Comparison of ENCODE assay signal across 8 cellular contexts in genomic region chr16:68445458-68445857, GRCh38. TPM values are rescaled to one million over a fixed set of nuclear protein-coding genes. Genes with fewer than 3 reads are reported as not detected.
DNase-seq lines count a peak whose midpoint lies in the region; ATAC-seq and TF ChIP-seq lines count a peak whose summit lies in the region.

No MANE protein-coding gene starts in this region.

- ATAC-seq in GM23338 (peak; percentile 28), HG03280 (IDR thresholded peaks at IDR 0.05; ENCODE audit: unreplicated experiment) (no peak)
- ATAC-seq in activated CD8-positive, alpha-beta T cell treated with anti-CD3 and anti-CD28 coated beads, Interleukin-2, amount 10 ng/mL, durations not matched to agents 7 days and 5 days: no peak
- ATAC-seq in natural killer cell treated with Interleukin-12 subunit alpha and Interleukin-12 subunit beta and Interleukin-15 and Interleukin-18, amount 100 ng/mL, for 72 hours: no peak

- TF ChIP-seq CTCF in Caco-2 (IDR thresholded peaks at IDR 0.05; ENCODE audit: insufficient read depth in 1 of 2, low read depth in 1 of 2, low read length in 1 of 2, severe bottlenecking in 1 of 2, unreplicated experiment in 1 of 2) (peak; percentile 38 to 61), GM23338 (conservative IDR thresholded peaks at IDR 0.05; ENCODE audit: low read depth in 2 of 2) (peak; percentile 90 to 96), kidney epithelial cell (IDR thresholded peaks at IDR 0.05; ENCODE audit: insufficient read depth, low read length, poor library complexity, severe bottlenecking) (peak; percentile 39)

- no peaks in the 10 kb centered on the region for H3K79me2 ChIP-seq in GM23338 (replicated peaks; ENCODE audit: insufficient read depth)

- H3K4me2 ChIP-seq in GM23338: no peak overlapping the region

- intact Hi-C loops in Caco-2 (cut with micrococcal nuclease; ENCODE audit: unreplicated experiment): loop anchor here (2.0 to 5.0 kb wide), 3 partner anchors 62 to 347 kb away; no protein-coding TSS in a partner anchor

- no TSS peak for BruUV-seq in Caco-2 (replicated peaks; lab: Mats Ljungman, UMichigan)

- no peak overlapping the region for H2AFZ ChIP-seq in GM23338

- no peaks in the 10 kb centered on the region for H3K9me2 ChIP-seq in GM23338 (ENCODE audit: insufficient read depth)

- H3F3A ChIP-seq in GM23338 (replicated peaks; ENCODE audit: low read depth): no peaks in the 10 kb centered on the region

- no peaks in the 10 kb centered on the region for H3K36me3 Mint-ChIP-seq in Caco-2 (ENCODE audit: insufficient read depth, unreplicated experiment)
- H3K36me3 Mint-ChIP-seq in GM23338 (ENCODE audit: low read depth): no peaks in the 10 kb centered on the region; the same call in 2 of the 3 replicates
- no peaks in the 10 kb centered on the region for H3K36me3 Mint-ChIP-seq in activated CD8-positive, alpha-beta T cell treated with anti-CD3 and anti-CD28 coated beads, Interleukin-2, amount 10 ng/mL, durations not matched to agents 7 days and 5 days (ENCODE audit: low read depth)
- H3K36me3 Mint-ChIP-seq in immature natural killer cell: no peaks in the 10 kb centered on the region
- H3K36me3 Mint-ChIP-seq in natural killer cell treated with Interleukin-12 subunit alpha and Interleukin-12 subunit beta and Interleukin-15 and Interleukin-18, amount 100 ng/mL, for 72 hours: no peaks in the 10 kb centered on the region

- H4K20me1 ChIP-seq in GM23338 (replicated peaks; ENCODE audit: insufficient read depth): peaks cover 9% of the 10 kb centered on the region

- H3K4me3 ChIP-seq in Caco-2 (ENCODE audit: low read depth, low read length) (no peak overlapping the region), GM23338 (no peak overlapping the region), kidney epithelial cell (ENCODE audit: low read depth, low read length) (no peak overlapping the region)

- H3K27me3 Mint-ChIP-seq in Caco-2 (ENCODE audit: insufficient read depth, unreplicated experiment): peaks cover 17% of the 10 kb centered on the region
- peaks cover 36% of the 10 kb centered on the region for H3K27me3 Mint-ChIP-seq in GM23338 (ENCODE audit: insufficient read depth, low read depth, poor library complexity)
- H3K27me3 Mint-ChIP-seq in activated CD8-positive, alpha-beta T cell treated with anti-CD3 and anti-CD28 coated beads, Interleukin-2, amount 10 ng/mL, durations not matched to agents 7 days and 5 days (ENCODE audit: low read depth): peaks cover 36% of the 10 kb centered on the region
- H3K27me3 Mint-ChIP-seq in immature natural killer cell (ENCODE audit: low read depth in 3 of 3): peaks cover 12 to 26% (median 17%) of the 10 kb centered on the region in 3 donors
- peaks cover 16 to 23% of the 10 kb centered on the region in 2 donors for H3K27me3 Mint-ChIP-seq in natural killer cell treated with Interleukin-12 subunit alpha and Interleukin-12 subunit beta and Interleukin-15 and Interleukin-18, amount 100 ng/mL, for 72 hours

- POLR2A ChIA-PET in Caco-2 (lab: Charles Lee): no interaction called here
- POLR2A ChIA-PET in activated CD8-positive, alpha-beta T cell treated with anti-CD3 and anti-CD28 coated beads, Interleukin-2, amount 10 ng/mL, durations not matched to agents 7 days and 5 days (lab: Charles Lee): interaction anchor here (0.7 kb wide), 1 partner anchor 22 kb away, joined by 3 read pairs; no protein-coding TSS in a partner anchor

- H3K4me1 Mint-ChIP-seq in Caco-2 (ENCODE audit: low read depth, unreplicated experiment): peaks cover 20% of the 10 kb centered on the region
- H3K4me1 Mint-ChIP-seq in GM23338: peaks cover 8% of the 10 kb centered on the region; the same call in 2 of the 3 replicates
- H3K4me1 Mint-ChIP-seq in activated CD8-positive, alpha-beta T cell treated with anti-CD3 and anti-CD28 coated beads, Interleukin-2, amount 10 ng/mL, durations not matched to agents 7 days and 5 days (ENCODE audit: low read depth): peaks cover 18% of the 10 kb centered on the region
- H3K4me1 Mint-ChIP-seq in immature natural killer cell: peaks cover 13 to 19% of the 10 kb centered on the region in 2 donors
- peaks cover 10% of the 10 kb centered on the region in 2 donors for H3K4me1 Mint-ChIP-seq in natural killer cell treated with Interleukin-12 subunit alpha and Interleukin-12 subunit beta and Interleukin-15 and Interleukin-18, amount 100 ng/mL, for 72 hours (ENCODE audit: low read depth in 2 of 2)

- H3K9me3 Mint-ChIP-seq in Caco-2 (ENCODE audit: unreplicated experiment) (no peaks in the 10 kb centered on the region), GM23338 (no peaks in the 10 kb centered on the region; the same call in 2 of the 3 replicates), immature natural killer cell (no peaks in the 10 kb centered on the region)
- H3K9me3 Mint-ChIP-seq in activated CD8-positive, alpha-beta T cell treated with anti-CD3 and anti-CD28 coated beads, Interleukin-2, amount 10 ng/mL, durations not matched to agents 7 days and 5 days (ENCODE audit: insufficient read depth): no peaks in the 10 kb centered on the region
- no peaks in the 10 kb centered on the region for H3K9me3 Mint-ChIP-seq in natural killer cell treated with Interleukin-12 subunit alpha and Interleukin-12 subunit beta and Interleukin-15 and Interleukin-18, amount 100 ng/mL, for 72 hours

- no peaks in the 10 kb centered on the region for H3K36me3 ChIP-seq in Caco-2 (ENCODE audit: control insufficient read depth, insufficient read depth, low read length)
- H3K36me3 ChIP-seq in GM23338 (ENCODE audit: insufficient read depth): no peaks in the 10 kb centered on the region
- no peaks in the 10 kb centered on the region for H3K36me3 ChIP-seq in kidney epithelial cell (ENCODE audit: control insufficient read depth, insufficient read depth, low read length)

- H3K9me3 ChIP-seq in Caco-2: no peaks in the 10 kb centered on the region

- CTCF ChIA-PET in Caco-2 (lab: Charles Lee): no interaction called here
- CTCF ChIA-PET in activated CD8-positive, alpha-beta T cell treated with anti-CD3 and anti-CD28 coated beads, Interleukin-2, amount 10 ng/mL, durations not matched to agents 7 days and 5 days (lab: Charles Lee): interaction anchor here (0.9 to 3.9 kb wide), 11 partner anchors 11 to 90 kb away, joined by 3 to 22 read pairs (median 5); no protein-coding TSS in a partner anchor

- no peak overlapping the region for H3K4me3 Mint-ChIP-seq in Caco-2 (ENCODE audit: unreplicated experiment)
- H3K4me3 Mint-ChIP-seq in GM23338: no peak overlapping the region
- H3K4me3 Mint-ChIP-seq in activated CD8-positive, alpha-beta T cell treated with anti-CD3 and anti-CD28 coated beads, Interleukin-2, amount 10 ng/mL, durations not matched to agents 7 days and 5 days: no peak overlapping the region
- no peak overlapping the region for H3K4me3 Mint-ChIP-seq in immature natural killer cell
- H3K4me3 Mint-ChIP-seq in natural killer cell treated with Interleukin-12 subunit alpha and Interleukin-12 subunit beta and Interleukin-15 and Interleukin-18, amount 100 ng/mL, for 72 hours: no peak overlapping the region

- no peak overlapping the region for H3K27ac ChIP-seq in GM23338 (ENCODE audit: low read depth)

- peaks cover 2% of the 10 kb centered on the region for H3K27me3 ChIP-seq in Caco-2 (replicated peaks; ENCODE audit: control insufficient read depth, insufficient read depth, low read length)
- H3K27me3 ChIP-seq in GM23338 (ENCODE audit: insufficient read depth): peaks cover 30% of the 10 kb centered on the region
- peaks cover 27% of the 10 kb centered on the region for H3K27me3 ChIP-seq in kidney epithelial cell (ENCODE audit: control insufficient read depth, insufficient read depth, low read length)

- H3K27ac Mint-ChIP-seq in Caco-2 (ENCODE audit: unreplicated experiment): no peak overlapping the region
- no peak overlapping the region for H3K27ac Mint-ChIP-seq in GM23338
- no peak overlapping the region for H3K27ac Mint-ChIP-seq in activated CD8-positive, alpha-beta T cell treated with anti-CD3 and anti-CD28 coated beads, Interleukin-2, amount 10 ng/mL, durations not matched to agents 7 days and 5 days
- no peak overlapping the region for H3K27ac Mint-ChIP-seq in immature natural killer cell
- H3K27ac Mint-ChIP-seq in natural killer cell treated with Interleukin-12 subunit alpha and Interleukin-12 subunit beta and Interleukin-15 and Interleukin-18, amount 100 ng/mL, for 72 hours: no peak overlapping the region

- H3K4me1 ChIP-seq in Caco-2: no peaks in the 10 kb centered on the region; the same call in 1 of the 2 replicates
- peaks cover 9% of the 10 kb centered on the region; the same call in 1 of the 2 replicates for H3K4me1 ChIP-seq in GM23338 (ENCODE audit: insufficient read depth)

- DNase-seq in Caco-2 (peak; percentile 68 to 70), GM23338 (ENCODE audit: low spot score) (peak; percentile 94), NCI-H2227 (lab: John Stamatoyannopoulos, UW; ENCODE audit: unreplicated experiment) (peak; percentile 87), kidney epithelial cell (ENCODE audit: low read depth) (no peak), immature natural killer cell (no peak)
- peak; percentile 78 for DNase-seq in activated CD8-positive, alpha-beta T cell treated with anti-CD3 and anti-CD28 coated beads, Interleukin-2, amount 10 ng/mL, durations not matched to agents 7 days and 5 days
- no peak for DNase-seq in natural killer cell treated with Interleukin-12 subunit alpha and Interleukin-12 subunit beta and Interleukin-15 and Interleukin-18, amount 100 ng/mL, for 72 hours (ENCODE audit: low spot score)

RNA-seq across cellular contexts. Expression of gene SMPD3, which starts 2.9 kb away (rescaled TPM):
- total RNA-seq in Caco-2 (2022) (2.4 and 2.8 TPM in 2 replicates), kidney epithelial cell (under 0.01 and 0.38 TPM in 2 replicates)
- 0.31 and 0.83 TPM in 2 replicates for total RNA-seq in GM23338 (2014; rRNA removed; shearing (Covaris generic))
- polyA plus RNA-seq in GM23338 (2016; fragmentation: Nextera tagmentation; extraction: Ambion mirVana) (0.57 and 0.68 TPM in 2 replicates), immature natural killer cell (1 to 10 TPM; 4.2 to 9.8 (median 7.5) TPM)
- total RNA-seq in activated CD8-positive, alpha-beta T cell treated with anti-CD3 and anti-CD28 coated beads, Interleukin-2, amount 10 ng/mL, durations not matched to agents 7 days and 5 days: 10 to 100 TPM; 11.1 to 12.0 TPM
- 1 to 10 TPM in 1 of 2 donors, under 1 TPM in 1; 0.26 to 1.9 TPM for total RNA-seq in natural killer cell treated with Interleukin-12 subunit alpha and Interleukin-12 subunit beta and Interleukin-15 and Interleukin-18, amount 100 ng/mL, for 72 hours

Comparison
In these comparisons a context has a peak if more than half of its experiments do, and no peak if none do; other contexts are left out.
1. DNase-seq: peak in Caco-2 (2 of 2), GM23338 (single experiment), NCI-H2227 (single experiment) and activated CD8-positive, alpha-beta T cell treated with anti-CD3 and anti-CD28 coated beads, Interleukin-2, amount 10 ng/mL, durations not matched to agents 7 days and 5 days (single experiment); none in kidney epithelial cell (single experiment), immature natural killer cell (0 of 3) and natural killer cell treated with Interleukin-12 subunit alpha and Interleukin-12 subunit beta and Interleukin-15 and Interleukin-18, amount 100 ng/mL, for 72 hours (single experiment).
2. CTCF ChIP-seq: peak in every context shown above with its lines; median percentile 93 in GM23338; 50 in Caco-2; 39 in kidney epithelial cell.